21 cellular contexts compared by ENCODE assay signal in the genomic region with DNA sequence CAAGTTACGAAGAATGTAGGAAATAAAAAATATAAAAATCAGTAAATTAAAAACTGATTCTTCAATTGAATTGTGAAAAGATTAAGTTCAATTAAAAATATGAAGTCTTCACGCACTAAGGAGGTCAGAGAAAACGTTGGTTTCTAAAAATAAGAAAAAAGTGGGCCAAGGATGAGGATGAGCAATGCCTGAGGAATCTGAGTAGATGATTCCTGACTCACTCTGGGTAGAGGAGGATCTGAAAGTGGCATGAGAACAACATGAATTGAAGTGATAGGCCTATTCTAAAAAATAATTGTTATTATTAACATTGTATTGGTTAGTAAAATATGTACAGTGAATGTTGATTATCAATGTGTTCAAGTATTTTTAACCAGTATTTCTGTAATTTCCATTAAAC.
DNase-seq lines count a peak whose midpoint lies in the region; ATAC-seq, FAIRE-seq and TF ChIP-seq lines count a peak whose summit lies in the region.
"Had no signal": no experiment of that assay in that cellular context is flagged by ENCODE, and none has a peak within 500 bp of the region (broad histone marks: within the 10 kb centered on the region; RNA-seq: fewer than 3 reads in every experiment).

No MANE protein-coding gene starts in this region.

- H3K9ac ChIP-seq in astrocyte (ENCODE audit: low read length) = no peak overlapping the region

- no peaks in the 10 kb centered on the region for H3K27me3 Mint-ChIP-seq in astrocyte (ENCODE audit: low read depth, unreplicated experiment)
- no peaks in the 10 kb centered on the region for H3K27me3 Mint-ChIP-seq in endothelial cell (ENCODE audit: unreplicated experiment)
- H3K27me3 Mint-ChIP-seq in natural killer cell (ENCODE audit: low read depth in 2 of 2) = no peaks in the 10 kb centered on the region

- no peaks in the 10 kb centered on the region for H3K36me3 Mint-ChIP-seq in astrocyte (ENCODE audit: low read depth, unreplicated experiment)
- H3K36me3 Mint-ChIP-seq in endothelial cell (ENCODE audit: low read depth, unreplicated experiment) = no peaks in the 10 kb centered on the region
- peaks cover 7% of the 10 kb centered on the region for H3K36me3 Mint-ChIP-seq in natural killer cell
- H3K36me3 Mint-ChIP-seq: stimulated activated effector memory CD8-positive, alpha-beta T cell treated with anti-CD3 and anti-CD28 coated beads, Interleukin-12 subunit alpha, Interleukin-12 subunit beta, amount 100 ng/mL, for 72 hours had no signal

- DNase-seq in HPDE6-E6E7 (ENCODE audit: extremely low spot score) (peak; percentile 10), astrocyte (ENCODE audit: low read depth) (peak; percentile 71), fibroblast of the conjunctiva (ENCODE audit: low read depth) (peak; percentile 18), endothelial cell (ENCODE audit: low spot score) (no peak), natural killer cell (no peak), HEK293T (ENCODE audit: extremely low spot score) (no peak)
- DNase-seq: activated CD4-positive, alpha-beta T cell treated with anti-CD3 and anti-CD28 coated beads, Interleukin-2, amount 50 U/mL, for 1 hour; activated T-cell treated with anti-CD3 and anti-CD28 coated beads, Interleukin-2, amount 50 U/mL, for 4 hours; effector CD8-positive, alpha-beta T cell; GF-D8; left ventricle myocardium superior; NCI-H2029 treated with DMSO at 0.1 percent for 48 hours; NCI-H774; nephron progenitor cell; RPMI8226; stimulated activated CD4-positive, alpha-beta T cell treated with anti-CD3 and anti-CD28 coated beads, Interleukin-4, amount 100 ng/mL, for 1 hour; uterus had no signal

- H3K9me3 Mint-ChIP-seq in astrocyte (ENCODE audit: unreplicated experiment) (no peaks in the 10 kb centered on the region), endothelial cell (ENCODE audit: unreplicated experiment) (no peaks in the 10 kb centered on the region), natural killer cell (peaks cover 2 to 18% of the 10 kb centered on the region in 2 donors)
- H3K9me3 Mint-ChIP-seq: nephron progenitor cell; T-helper 2 cell treated with Interferon-gamma antibody and Interleukin-4, amounts not matched to agents 5 μg/mL and 100 μg/mL, for 36 hours had no signal

- CTCF ChIA-PET in HEK293T (lab: Yijun Ruan, JAX) = no interaction called here

- POLR2A ChIA-PET in HEK293T (lab: Yijun Ruan, JAX) = no interaction called here

- TF ChIP-seq CTCF in astrocyte (IDR thresholded peaks at IDR 0.05; ENCODE audit: insufficient read depth, low read depth, low read length) = no peak
- TF ChIP-seq CTCF in endothelial cell (IDR thresholded peaks at IDR 0.05; ENCODE audit: unreplicated experiment) = no peak
- no peak for TF ChIP-seq CTCF in natural killer cell (IDR thresholded peaks at IDR 0.05)

- no peak overlapping the region for H3K4me3 Mint-ChIP-seq in astrocyte (ENCODE audit: unreplicated experiment)
- H3K4me3 Mint-ChIP-seq in endothelial cell (ENCODE audit: unreplicated experiment) = no peak overlapping the region
- H3K4me3 Mint-ChIP-seq in natural killer cell = no peak overlapping the region
- H3K4me3 Mint-ChIP-seq: activated T-cell treated with anti-CD3 and anti-CD28 coated beads, Interleukin-2, amount 50 U/mL, for 4 hours; nephron progenitor cell; stimulated activated effector memory CD8-positive, alpha-beta T cell treated with anti-CD3 and anti-CD28 coated beads, Interleukin-12 subunit alpha, Interleukin-12 subunit beta, amount 100 ng/mL, for 72 hours; T-helper 2 cell treated with Interferon-gamma antibody and Interleukin-4, amounts not matched to agents 5 μg/mL and 100 μg/mL, for 36 hours had no signal

- H3K4me1 Mint-ChIP-seq in astrocyte (ENCODE audit: low read depth, unreplicated experiment) (peaks cover 9% of the 10 kb centered on the region), endothelial cell (ENCODE audit: unreplicated experiment) (no peaks in the 10 kb centered on the region), natural killer cell (no peaks in the 10 kb centered on the region)
- H3K4me1 Mint-ChIP-seq: stimulated activated effector memory CD8-positive, alpha-beta T cell treated with anti-CD3 and anti-CD28 coated beads, Interleukin-12 subunit alpha, Interleukin-12 subunit beta, amount 100 ng/mL, for 72 hours had no signal

- no peak overlapping the region for H3K4me2 ChIP-seq in astrocyte (ENCODE audit: low read length)

- intact Hi-C loops in natural killer cell (cut with micrococcal nuclease) = no loop called here

- peak overlapping the region; percentile 37 for H3K27ac Mint-ChIP-seq in astrocyte (ENCODE audit: unreplicated experiment)
- no peak overlapping the region for H3K27ac Mint-ChIP-seq in endothelial cell (ENCODE audit: unreplicated experiment)
- H3K27ac Mint-ChIP-seq in natural killer cell = no peak overlapping the region
- H3K27ac Mint-ChIP-seq: nephron progenitor cell; stimulated activated effector memory CD8-positive, alpha-beta T cell treated with anti-CD3 and anti-CD28 coated beads, Interleukin-12 subunit alpha, Interleukin-12 subunit beta, amount 100 ng/mL, for 72 hours; T-helper 2 cell treated with Interferon-gamma antibody and Interleukin-4, amounts not matched to agents 5 μg/mL and 100 μg/mL, for 36 hours had no signal

- H2AFZ ChIP-seq in astrocyte (ENCODE audit: low read depth, low read length) = no peak overlapping the region

- no peaks in the 10 kb centered on the region for H3K9me3 ChIP-seq in astrocyte (ENCODE audit: insufficient read depth, low read depth, low read length)
- H3K9me3 ChIP-seq: right atrium auricular region, uterus had no signal

- H3K36me3 ChIP-seq in astrocyte (ENCODE audit: insufficient read depth, low read length) = no peaks in the 10 kb centered on the region
- H3K36me3 ChIP-seq: right atrium auricular region, uterus had no signal

- no peak for FAIRE-seq in astrocyte (lab: Jason Lieb, UNC)

- no peaks in the 10 kb centered on the region for H4K20me1 ChIP-seq in astrocyte (ENCODE audit: insufficient read depth, low read length)

- H3K79me2 ChIP-seq in astrocyte (ENCODE audit: insufficient read depth, low read length) = no peaks in the 10 kb centered on the region

- ATAC-seq in natural killer cell = no peak
- no peak for ATAC-seq in GM18870 (IDR thresholded peaks at IDR 0.05; ENCODE audit: unreplicated experiment)
- ATAC-seq: activated T-cell treated with anti-CD3 and anti-CD28 coated beads, Interleukin-2, amount 50 U/mL, for 4 hours; left ventricle myocardium superior; stimulated activated effector memory CD8-positive, alpha-beta T cell treated with anti-CD3 and anti-CD28 coated beads, Interleukin-12 subunit alpha, Interleukin-12 subunit beta, amount 100 ng/mL, for 72 hours had no signal

- H3K4me3 ChIP-seq in astrocyte (ENCODE audit: insufficient read depth, low read depth, low read length) = no peak overlapping the region
- H3K4me3 ChIP-seq: right atrium auricular region, uterus had no signal

- no peak overlapping the region for H3K27ac ChIP-seq in astrocyte (ENCODE audit: low read depth, low read length)
- H3K27ac ChIP-seq: right atrium auricular region, uterus had no signal

- no peaks in the 10 kb centered on the region for H3K4me1 ChIP-seq in astrocyte (ENCODE audit: insufficient read depth, low read length)
- H3K4me1 ChIP-seq: right atrium auricular region, uterus had no signal

- H3K27me3 ChIP-seq in astrocyte (ENCODE audit: insufficient read depth, low read length) = no peaks in the 10 kb centered on the region
- H3K27me3 ChIP-seq: right atrium auricular region, uterus had no signal

TF ChIP-seq in HEK293T, 16 proteins besides CTCF, POLR2A, EP300 and RAD21:
- TF ChIP-seq TARDBP (IDR thresholded peaks at IDR 0.05) (no peak), ARNT (IDR thresholded peaks at IDR 0.05) (no peak), FOXK2 (IDR thresholded peaks at IDR 0.05) (no peak), ELF4 (IDR thresholded peaks at IDR 0.05) (no peak), LEF1 (IDR thresholded peaks at IDR 0.05; ENCODE audit: borderline replicate concordance) (no peak), L3MBTL2 (conservative IDR thresholded peaks at IDR 0.05) (no peak), FOXM1 (IDR thresholded peaks at IDR 0.05; ENCODE audit: borderline replicate concordance) (no peak), ZNF384 (IDR thresholded peaks at IDR 0.05) (no peak), SP1 (IDR thresholded peaks at IDR 0.05) (no peak), BHLHE40 (IDR thresholded peaks at IDR 0.05; ENCODE audit: borderline replicate concordance) (no peak), SUZ12 (IDR thresholded peaks at IDR 0.05) (no peak), HDGF (IDR thresholded peaks at IDR 0.05; ENCODE audit: borderline replicate concordance) (no peak), FOXA1 (IDR thresholded peaks at IDR 0.05) (no peak)

Comparison
In these comparisons a context has a peak if more than half of its experiments do, and no peak if none do; other contexts are left out.
1. DNase-seq: peak in HPDE6-E6E7 (single experiment), astrocyte (single experiment) and fibroblast of the conjunctiva (single experiment); none in endothelial cell (single experiment), natural killer cell (single experiment) and HEK293T (single experiment).